Comparison of ENCODE assay signal across 7 cellular contexts in genomic region chr4:176002007-176002623, GRCh38.
A peak's percentile ranks its signal among the peaks of the same experiment; 100 is the strongest.
DNase-seq lines count a peak whose midpoint lies in the region; ATAC-seq and TF ChIP-seq lines count a peak whose summit lies in the region.

No MANE protein-coding gene starts in this region.

- peak; percentile 66 for ATAC-seq in GM21526 (IDR thresholded peaks at IDR 0.05; ENCODE audit: low FRiP score, unreplicated experiment)

- H3K36me3 ChIP-seq in KMS-11 (ENCODE audit: insufficient read depth) (no peaks in the 10 kb centered on the region), skeletal muscle tissue (ENCODE audit: control insufficient read depth in 3 of 3, insufficient read depth in 3 of 3, low read length in 3 of 3) (no peaks in the 10 kb centered on the region)

- H3K27ac ChIP-seq in KMS-11 = no peak overlapping the region
- H3K27ac ChIP-seq in skeletal muscle tissue (ENCODE audit: low read depth, low read length) = no peak overlapping the region

- H3K4me3 ChIP-seq in GM08714 (ENCODE audit: low read length) (peak overlapping the region; percentile 51), KMS-11 (IDR thresholded peaks at IDR 0.05; ENCODE audit: insufficient read depth, low read depth, low read length) (no peak overlapping the region), skeletal muscle tissue (ENCODE audit: low read length in 3 of 3) (peak overlapping the region; percentile 66 to 75 (median 73))

- H3K4me1 ChIP-seq in KMS-11 (ENCODE audit: low read depth, poor library complexity, severe bottlenecking) = no peaks in the 10 kb centered on the region
- H3K4me1 ChIP-seq in skeletal muscle tissue (ENCODE audit: control insufficient read depth in 3 of 3, insufficient read depth in 3 of 3, low read length in 3 of 3) = peaks cover 8 to 11% (median 10%) of the 10 kb centered on the region in 3 donors

- H3K79me2 ChIP-seq in KMS-11 (ENCODE audit: insufficient read depth, low read depth) = no peaks in the 10 kb centered on the region

- H3K9ac ChIP-seq in KMS-11 (0 out of 2 replicates have a peak overlapping the region, but pooled peaks have one; percentile 1), skeletal muscle tissue (ENCODE audit: low read depth in 1 of 3, low read length in 3 of 3) (peak overlapping the region; percentile 24 to 66 (median 30))

- no peaks in the 10 kb centered on the region for H4K20me1 ChIP-seq in KMS-11 (ENCODE audit: insufficient read depth)

- H3K27me3 ChIP-seq in KMS-11 (ENCODE audit: insufficient read depth, low read depth) (no peaks in the 10 kb centered on the region), skeletal muscle tissue (ENCODE audit: control insufficient read depth in 3 of 3, insufficient read depth in 3 of 3, low read length in 3 of 3) (peaks cover 6 to 17% (median 12%) of the 10 kb centered on the region in 3 donors)

- H3K9me3 ChIP-seq in skeletal muscle tissue (ENCODE audit: control insufficient read depth in 3 of 3, low read length in 3 of 3) = no peaks in the 10 kb centered on the region

- peak overlapping the region; percentile 71 for H3K4me2 ChIP-seq in KMS-11

- DNase-seq in anterior cingulate cortex (lab: John Stamatoyannopoulos, UW) = peak in 54 of 58 donors; percentile 4 to 73 (median 39)
- DNase-seq in iPS-NIHi7 (ENCODE audit: extremely low spot score) = peak; percentile 70
- no peak for DNase-seq in mesenteric fat pad (ENCODE audit: low spot score)

- H2AFZ ChIP-seq in KMS-11 (ENCODE audit: low read depth) = peak overlapping the region; percentile 81

- TF ChIP-seq CTCF in KMS-11 (conservative IDR thresholded peaks at IDR 0.05; ENCODE audit: low read depth, low read length) = no peak
